13 cellular contexts compared by ENCODE assay signal in the genomic region with DNA sequence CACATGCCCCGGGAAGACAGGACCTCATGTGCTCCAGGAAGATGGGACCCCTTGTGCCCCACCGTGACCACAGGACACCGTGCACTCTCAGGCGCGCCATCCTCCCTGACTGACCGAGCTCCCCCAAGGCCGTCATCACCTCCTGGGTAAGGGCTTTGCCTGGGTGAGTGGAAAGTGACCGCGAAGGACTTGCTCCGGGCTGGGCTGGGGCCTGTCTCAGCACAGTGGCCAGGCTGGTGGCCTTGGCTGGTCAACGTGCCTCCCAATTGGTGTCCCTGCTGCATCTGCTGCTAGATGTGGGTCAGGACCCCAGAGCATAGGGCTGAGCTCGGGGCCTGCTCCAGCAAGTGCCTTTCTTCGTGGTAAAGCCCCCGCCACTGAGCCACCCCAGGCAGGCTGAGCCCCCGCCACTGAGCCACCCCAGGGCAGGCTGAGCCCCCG.
DNase-seq lines count a peak whose midpoint lies in the region; ATAC-seq and TF ChIP-seq lines count a peak whose summit lies in the region.
"Had no signal": no experiment of that assay in that cellular context is flagged by ENCODE, and none has a peak within 500 bp of the region (broad histone marks: within the 10 kb centered on the region; RNA-seq: fewer than 3 reads in every experiment).

No MANE protein-coding gene starts in this region.

- no peaks in the 10 kb centered on the region for H3K4me1 ChIP-seq in Peyer's patch
- H3K4me1 ChIP-seq in left lung: no peaks in the 10 kb centered on the region

- H3K27me3 ChIP-seq in Peyer's patch (no peaks in the 10 kb centered on the region), left lung (peaks cover 0 to 54% of the 10 kb centered on the region in 2 donors)

- H3K27ac ChIP-seq in Peyer's patch: no peak overlapping the region
- H3K27ac ChIP-seq in left lung: no peak overlapping the region

- ATAC-seq in activated naive CD8-positive, alpha-beta T cell treated with anti-CD3 and anti-CD28 coated beads, Interleukin-2, amount 10 ng/mL, durations not matched to agents 7 days and 5 days (ENCODE audit: low read depth): no peak
- ATAC-seq in activated naive CD8-positive, alpha-beta T cell treated with anti-CD3 and anti-CD28 coated beads, Interleukin-2, amount 50 U/mL, for 24 hours: no peak
- no peak for ATAC-seq in left lung
- ATAC-seq in sciatic nerve: no peak
- ATAC-seq: CD8-positive, alpha-beta T cell had no signal

- no peaks in the 10 kb centered on the region for H3K36me3 ChIP-seq in Peyer's patch
- no peaks in the 10 kb centered on the region for H3K36me3 ChIP-seq in left lung

- no peaks in the 10 kb centered on the region for H3K9me3 Mint-ChIP-seq in activated naive CD8-positive, alpha-beta T cell treated with anti-CD3 and anti-CD28 coated beads, Interleukin-2, amount 10 ng/mL, durations not matched to agents 7 days and 5 days
- no peaks in the 10 kb centered on the region for H3K9me3 Mint-ChIP-seq in activated naive CD8-positive, alpha-beta T cell treated with anti-CD3 and anti-CD28 coated beads, Interleukin-2, amount 50 U/mL, for 24 hours
- H3K9me3 Mint-ChIP-seq: CD8-positive, alpha-beta T cell had no signal

- H3K4me3 Mint-ChIP-seq in activated naive CD8-positive, alpha-beta T cell treated with anti-CD3 and anti-CD28 coated beads, Interleukin-2, amount 10 ng/mL, durations not matched to agents 7 days and 5 days: no peak overlapping the region
- H3K4me3 Mint-ChIP-seq in activated naive CD8-positive, alpha-beta T cell treated with anti-CD3 and anti-CD28 coated beads, Interleukin-2, amount 50 U/mL, for 24 hours: no peak overlapping the region
- H3K4me3 Mint-ChIP-seq: CD8-positive, alpha-beta T cell had no signal

- H3K27ac Mint-ChIP-seq in activated naive CD8-positive, alpha-beta T cell treated with anti-CD3 and anti-CD28 coated beads, Interleukin-2, amount 10 ng/mL, durations not matched to agents 7 days and 5 days: no peak overlapping the region
- no peak overlapping the region for H3K27ac Mint-ChIP-seq in activated naive CD8-positive, alpha-beta T cell treated with anti-CD3 and anti-CD28 coated beads, Interleukin-2, amount 50 U/mL, for 24 hours
- H3K27ac Mint-ChIP-seq: CD8-positive, alpha-beta T cell had no signal

- H3K4me3 ChIP-seq in Peyer's patch (no peak overlapping the region), left lung (no peak overlapping the region)

- H3K36me3 Mint-ChIP-seq in activated naive CD8-positive, alpha-beta T cell treated with anti-CD3 and anti-CD28 coated beads, Interleukin-2, amount 10 ng/mL, durations not matched to agents 7 days and 5 days: no peaks in the 10 kb centered on the region
- no peaks in the 10 kb centered on the region for H3K36me3 Mint-ChIP-seq in activated naive CD8-positive, alpha-beta T cell treated with anti-CD3 and anti-CD28 coated beads, Interleukin-2, amount 50 U/mL, for 24 hours (ENCODE audit: low read depth)
- H3K36me3 Mint-ChIP-seq: CD8-positive, alpha-beta T cell had no signal

- H3K4me1 Mint-ChIP-seq in activated naive CD8-positive, alpha-beta T cell treated with anti-CD3 and anti-CD28 coated beads, Interleukin-2, amount 10 ng/mL, durations not matched to agents 7 days and 5 days: no peaks in the 10 kb centered on the region
- H3K4me1 Mint-ChIP-seq in activated naive CD8-positive, alpha-beta T cell treated with anti-CD3 and anti-CD28 coated beads, Interleukin-2, amount 50 U/mL, for 24 hours: no peaks in the 10 kb centered on the region

- no peak for TF ChIP-seq CTCF in Peyer's patch (IDR thresholded peaks at IDR 0.05)
- no peak for TF ChIP-seq CTCF in left lung (IDR thresholded peaks at IDR 0.05)

- no peak for TF ChIP-seq POLR2A in Peyer's patch (IDR thresholded peaks at IDR 0.05)

- no peaks in the 10 kb centered on the region for H3K27me3 Mint-ChIP-seq in activated naive CD8-positive, alpha-beta T cell treated with anti-CD3 and anti-CD28 coated beads, Interleukin-2, amount 10 ng/mL, durations not matched to agents 7 days and 5 days
- H3K27me3 Mint-ChIP-seq in activated naive CD8-positive, alpha-beta T cell treated with anti-CD3 and anti-CD28 coated beads, Interleukin-2, amount 50 U/mL, for 24 hours: no peaks in the 10 kb centered on the region

- intact Hi-C loops in left lung (cut with DNase I) (no loop called here), sciatic nerve (cut with DNase I) (no loop called here)

- DNase-seq in activated naive CD8-positive, alpha-beta T cell treated with anti-CD3 and anti-CD28 coated beads, Interleukin-2, amount 10 ng/mL, durations not matched to agents 7 days and 5 days: peak; percentile 23
- no peak for DNase-seq in activated naive CD8-positive, alpha-beta T cell treated with anti-CD3 and anti-CD28 coated beads, Interleukin-2, amount 50 U/mL, for 24 hours
- DNase-seq in Peyer's patch (peak in 2 of 3 donors; percentile 30 to 35), left lung (peak; percentile 31 to 57), sciatic nerve (ENCODE audit: low spot score) (peak; percentile 53), amygdala (lab: John Stamatoyannopoulos, UW) (no peak), HPDE6-E6E7 (ENCODE audit: extremely low spot score) (no peak)
- DNase-seq in stimulated activated CD4-positive, alpha-beta T cell treated with anti-CD3 and anti-CD28 coated beads, Interleukin-12 subunit alpha, Interleukin-12 subunit beta, amount 100 ng/mL, for 4 hours: no peak
- DNase-seq: CD8-positive, alpha-beta T cell; NCI-H1105 treated with DMSO at 0.1 percent for 48 hours; NCI-H187; NCI-H526 treated with DMSO at 0.1 percent for 48 hours; RPMI8226 had no signal

- POLR2A ChIA-PET in activated naive CD8-positive, alpha-beta T cell treated with anti-CD3 and anti-CD28 coated beads, Interleukin-2, amount 10 ng/mL, durations not matched to agents 7 days and 5 days (lab: Charles Lee): no interaction called here

- H3K9me3 ChIP-seq in Peyer's patch (no peaks in the 10 kb centered on the region), left lung (no peaks in the 10 kb centered on the region)

Comparison
In these comparisons a context has a peak if more than half of its experiments do, and no peak if none do; other contexts are left out.
1. DNase-seq: peak in activated naive CD8-positive, alpha-beta T cell treated with anti-CD3 and anti-CD28 coated beads, Interleukin-2, amount 10 ng/mL, durations not matched to agents 7 days and 5 days (single experiment), Peyer's patch (2 of 3), left lung (2 of 2) and sciatic nerve (single experiment); none in activated naive CD8-positive, alpha-beta T cell treated with anti-CD3 and anti-CD28 coated beads, Interleukin-2, amount 50 U/mL, for 24 hours (single experiment), amygdala (0 of 56), HPDE6-E6E7 (single experiment) and stimulated activated CD4-positive, alpha-beta T cell treated with anti-CD3 and anti-CD28 coated beads, Interleukin-12 subunit alpha, Interleukin-12 subunit beta, amount 100 ng/mL, for 4 hours (single experiment).